In genomic region chr19:57849162-57849665, GRCh38 we compare ENCODE assay signal across 8 cellular contexts. TPM values are rescaled to one million over a fixed set of nuclear protein-coding genes. Genes with fewer than 3 reads are reported as not detected.
A peak's percentile ranks its signal among the peaks of the same experiment; 100 is the strongest.
DNase-seq lines count a peak whose midpoint lies in the region; ATAC-seq, FAIRE-seq and TF ChIP-seq lines count a peak whose summit lies in the region.
"Not testable (repeated sequence)": the region's sequence is repeated elsewhere in the genome, so short reads cannot be mapped to it uniquely, and the experiment has no call there.

No MANE protein-coding gene starts in this region.

- H3K27ac Mint-ChIP-seq in H9 (peak overlapping the region; percentile 95; a peak in 6 of 7 replicates), T-helper 17 cell (peak overlapping the region; percentile 98)

- not testable (repeated sequence) for H3K14ac ChIP-seq in H9 (ENCODE audit: insufficient read depth, low read length)

- H3K27me3 ChIP-seq in H9 (ENCODE audit: insufficient read depth, low read length); K562 (ENCODE audit: control insufficient read depth in 2 of 2, insufficient read depth in 2 of 2, low read length in 2 of 2); hepatocyte; neuron (ENCODE audit: insufficient read depth, low read length): not testable (repeated sequence)

- not testable (repeated sequence) for H3K23me2 ChIP-seq in H9 (ENCODE audit: insufficient read length, low read depth, low read length, poor library complexity, severe bottlenecking)

- ATAC-seq in GM18502 (IDR thresholded peaks at IDR 0.05; ENCODE audit: poor library complexity, unreplicated experiment) (peak; percentile 24), HG03521 (IDR thresholded peaks at IDR 0.05; ENCODE audit: unreplicated experiment) (peak; percentile 26), K562 (peak; percentile 60)
- not testable (repeated sequence) for ATAC-seq in T-helper 17 cell

- H3K23ac ChIP-seq in H9 (ENCODE audit: insufficient read length, low read depth, low read length), result not testable (repeated sequence)

- peak; percentile 60 for DNase-seq in H9
- not testable (repeated sequence) for DNase-seq in T-helper 17 cell; K562 (ENCODE audit: extremely low read depth in 1 of 4, low spot score in 3 of 4); hepatocyte (ENCODE audit: low spot score); urothelium cell line (ENCODE audit: low spot score)

- WGBS in H9 (ENCODE audit: extremely low coverage, insufficient read length, low lambda C conversion rate), result no CpG with 5 or more reads among the region's 2 CpGs
- 19% methylated on average over 2 of the region's 2 CpGs for WGBS in K562 (ENCODE audit: insufficient coverage, low coverage, missing lambda C conversion rate)
- 93% methylated on average over 2 of the region's 2 CpGs for WGBS in hepatocyte (ENCODE audit: low lambda C conversion rate, missing lambda C conversion rate)

- H2BK20ac ChIP-seq in H9 (ENCODE audit: low read depth, low read length, poor library complexity, severe bottlenecking), result not testable (repeated sequence)

- not testable (repeated sequence) for FAIRE-seq in K562 (lab: Jason Lieb, UNC)
- peak; percentile 9 for FAIRE-seq in urothelium cell line (lab: Jason Lieb, UNC)

- TF ChIP-seq EP300 in K562 (IDR thresholded peaks at IDR 0.05; ENCODE audit: low read length), result not testable (repeated sequence)

- not testable (repeated sequence) for H3K9ac ChIP-seq in H9 (ENCODE audit: extremely low read depth, insufficient read length, low read length)
- H3K9ac ChIP-seq in K562 (ENCODE audit: insufficient read depth in 1 of 2, low read depth in 2 of 2, low read length in 2 of 2), result peak overlapping the region; percentile 86 to 99; a peak in 2 of 4 replicates

- not testable (repeated sequence) for H2BK12ac ChIP-seq in H9 (ENCODE audit: insufficient read length, low read depth, low read length)

- not testable (repeated sequence) for H3K79me1 ChIP-seq in H9 (ENCODE audit: insufficient read depth, low read depth, low read length, poor library complexity, severe bottlenecking)

- H3K36me3 ChIP-seq in K562 (ENCODE audit: control insufficient read depth, insufficient read depth, low read length) (peaks cover 46% of the 10 kb centered on the region; the same call in 2 of the 3 replicates), neuron (ENCODE audit: insufficient read depth, low read length) (peaks cover 26% of the 10 kb centered on the region)
- not testable (repeated sequence) for H3K36me3 ChIP-seq in hepatocyte (replicated peaks; ENCODE audit: insufficient read depth, low read depth)

- H2BK15ac ChIP-seq in H9 (ENCODE audit: low read depth, low read length), result not testable (repeated sequence)

- not testable (repeated sequence) for H3K27ac ChIP-seq in H9 (ENCODE audit: insufficient read length, low read depth, low read length)
- H3K27ac ChIP-seq in K562 (ENCODE audit: extremely low read depth, low read depth, low read length) (peak overlapping the region; percentile 86; the same call in 2 of the 3 replicates), hepatocyte (peak overlapping the region; percentile 97)

- not testable (repeated sequence) for H3K9me2 ChIP-seq in hepatocyte (replicated peaks; ENCODE audit: insufficient read depth)

- TF ChIP-seq POLR2A in K562 (conservative IDR thresholded peaks at IDR 0.05), result not testable (repeated sequence)

- H3K4me1 Mint-ChIP-seq in H9, result peaks cover 18 to 21% of the 10 kb centered on the region in 2 experiments
- peaks cover 20% of the 10 kb centered on the region for H3K4me1 Mint-ChIP-seq in T-helper 17 cell

- in situ Hi-C loops in K562 (cut with MboI), result not testable (repeated sequence)

- not testable (repeated sequence) for H3K4ac ChIP-seq in H9 (ENCODE audit: low read depth, low read length)

- H3T11ph ChIP-seq in H9 (ENCODE audit: low read length), result not testable (repeated sequence)

- H3K4me3 Mint-ChIP-seq in H9 (peak overlapping the region; percentile 83 to 94), T-helper 17 cell (peak overlapping the region; percentile 94)

- H3K9me3 ChIP-seq in H9 (ENCODE audit: control insufficient read depth, low read depth, low read length); T-helper 17 cell (ENCODE audit: control insufficient read depth, low read length, poor library complexity, severe bottlenecking); K562 (replicated peaks; ENCODE audit: control insufficient read depth, insufficient read depth, low read depth, low read length); hepatocyte (ENCODE audit: low read depth); neuron (ENCODE audit: low read length): not testable (repeated sequence)

- intact Hi-C loops in K562 (cut with micrococcal nuclease), result not testable (repeated sequence)

- peaks cover 28 to 38% (median 35%) of the 10 kb centered on the region in 3 experiments for H3K36me3 Mint-ChIP-seq in H9 (ENCODE audit: insufficient read depth in 1 of 3, low read depth in 3 of 3)
- H3K36me3 Mint-ChIP-seq in T-helper 17 cell (ENCODE audit: low read depth), result not testable (repeated sequence)

- not testable (repeated sequence) for H3K4me1 ChIP-seq in H9 (ENCODE audit: insufficient read depth, low read length); K562 (replicated peaks in 1 of 2; ENCODE audit: control insufficient read depth in 2 of 2, insufficient read depth in 2 of 2, low read length in 2 of 2)
- H3K4me1 ChIP-seq in hepatocyte (ENCODE audit: insufficient read depth), result peaks cover 20% of the 10 kb centered on the region
- peaks cover 17% of the 10 kb centered on the region for H3K4me1 ChIP-seq in neuron (ENCODE audit: insufficient read depth, low read length)

- not testable (repeated sequence) for H3K18ac ChIP-seq in H9 (ENCODE audit: insufficient read length, low read depth, low read length)

- TF ChIP-seq RAD21 in K562 (CRISPR knock-in tag; conservative IDR thresholded peaks at IDR 0.05 in 1 of 2, IDR thresholded peaks at IDR 0.05 in 1 of 2), result not testable (repeated sequence)

- CTCF ChIA-PET in K562 (lab: Yijun Ruan, JAX; ENCODE audit: low intra/inter-chr PET ratio), result not testable (repeated sequence)

- H2BK5ac ChIP-seq in H9 (ENCODE audit: insufficient read length, low read length), result not testable (repeated sequence)

- not testable (repeated sequence) for H3K9me3 Mint-ChIP-seq in H9

- not testable (repeated sequence) for H3K56ac ChIP-seq in H9 (ENCODE audit: insufficient read length, low read depth, low read length)

- BruUV-seq in K562 (replicated peaks; lab: Mats Ljungman, UMichigan), result not testable (repeated sequence)

- TF ChIP-seq CTCF in H9 (conservative IDR thresholded peaks at IDR 0.05); K562 (IDR thresholded peaks at IDR 0.05 in 2 of 3, conservative IDR thresholded peaks at IDR 0.05 in 1 of 3; ENCODE audit: insufficient read depth in 2 of 3, low read depth in 1 of 3, low read length in 3 of 3); hepatocyte (IDR thresholded peaks at IDR 0.05; ENCODE audit: poor library complexity): not testable (repeated sequence)

- H3K4me2 ChIP-seq in H9 (ENCODE audit: insufficient read depth, insufficient read length, low read length), result peak overlapping the region; percentile 80
- peak overlapping the region; percentile 92 for H3K4me2 ChIP-seq in K562 (ENCODE audit: insufficient read depth, low read length)
- H3K4me2 ChIP-seq in hepatocyte, result peak overlapping the region; percentile 87

- H4K8ac ChIP-seq in H9 (replicated peaks; ENCODE audit: insufficient read length, low read depth, low read length), result not testable (repeated sequence)

- H4K20me1 ChIP-seq in H9 (ENCODE audit: control insufficient read depth, insufficient read depth, insufficient read length); K562 (replicated peaks; ENCODE audit: control insufficient read depth, insufficient read depth, low read length): not testable (repeated sequence)
- H4K20me1 ChIP-seq in hepatocyte (ENCODE audit: insufficient read depth, poor library complexity, severe bottlenecking), result peaks cover 11% of the 10 kb centered on the region

- peak overlapping the region; percentile 73 for H3K4me3 ChIP-seq in K562
- H3K4me3 ChIP-seq in hepatocyte, result not testable (repeated sequence)
- H3K4me3 ChIP-seq in neuron (ENCODE audit: low read length), result peak overlapping the region; percentile 80

- H4K91ac ChIP-seq in H9 (ENCODE audit: insufficient read length, low read depth, low read length), result not testable (repeated sequence)

- not testable (repeated sequence) for H3K9me1 ChIP-seq in K562 (ENCODE audit: control insufficient read depth, insufficient read depth, low read length)

- not testable (repeated sequence) for H3K79me2 ChIP-seq in H9 (ENCODE audit: insufficient read depth, low read length)
- H3K79me2 ChIP-seq in K562 (ENCODE audit: control insufficient read depth, insufficient read depth, low read length), result peaks cover 57% of the 10 kb centered on the region
- H3K79me2 ChIP-seq in hepatocyte, result peaks cover 80% of the 10 kb centered on the region

- not testable (repeated sequence) for H3K27me3 Mint-ChIP-seq in H9 (ENCODE audit: low read depth); T-helper 17 cell

- not testable (repeated sequence) for H2BK120ac ChIP-seq in H9 (ENCODE audit: low read depth, low read length, poor library complexity, severe bottlenecking)

- not testable (repeated sequence) for H4K5ac ChIP-seq in H9 (ENCODE audit: insufficient read length, low read depth, low read length)

- H2AK5ac ChIP-seq in H9 (ENCODE audit: insufficient read length, low read length), result not testable (repeated sequence)

- POLR2A ChIA-PET in K562 (lab: Yijun Ruan, JAX), result interaction anchor here (0.6 to 1.2 kb wide), 4 partner anchors 20 to 527 kb away, joined by 3 to 9 read pairs (median 4); no protein-coding TSS in a partner anchor

- not testable (repeated sequence) for H2AFZ ChIP-seq in H9 (ENCODE audit: low read length); hepatocyte; neuron (ENCODE audit: low read depth, low read length)
- H2AFZ ChIP-seq in K562 (ENCODE audit: low read depth, low read length), result peak overlapping the region; percentile 44

RNA-seq across cellular contexts. Expression of gene ZNF587, which starts 0.4 kb away (rescaled TPM):
- total RNA-seq in H9 (2021) (37.5 and 40.0 TPM in 2 replicates), T-helper 17 cell (10 to 100 TPM; 44.1 to 50.4 TPM), K562 (2014; rRNA removed) (9.8 and 13.0 TPM in 2 replicates), K562 (2014; rRNA removed; fragmentation: Illumina TruSeq; extraction: Trizol) (42.0 and 47.5 TPM in 2 replicates), K562 (2015; rRNA removed; fragmentation: Illumina TruSeq; extraction: Trizol) (31.8 and 32.5 TPM in 2 replicates), K562 (2021) (33.9 and 35.1 TPM in 2 replicates), hepatocyte (36.8 and 60.5 TPM in 2 replicates)
- total RNA-seq in K562 (2011; cell fraction: chromatin; rRNA removed; ENCODE audit: low replicate concordance), result 121 and 215 TPM in 2 replicates
- total RNA-seq in K562 (2011; cell fraction: nucleolus; rRNA removed), result 71.4 and 81.6 TPM in 2 replicates
- 111 and 192 TPM in 2 replicates for total RNA-seq in K562 (2011; cell fraction: nucleoplasm; rRNA removed)
- polyA plus RNA-seq in K562 (2011; rRNA removed) (30.2 and 41.7 TPM in 2 replicates), K562 (2014; fragmentation: Illumina TruSeq; extraction: Trizol) (24.4 and 24.9 TPM in 2 replicates), K562 (2014; fragmentation: Nextera tagmentation; extraction: Ambion mirVana) (1 to 10 TPM; 3.2 to 3.6 TPM), K562 (2014; rRNA removed) (22.7 and 28.7 TPM in 2 replicates), hepatocyte (8.8 and 11.5 TPM in 2 replicates)
- polyA plus RNA-seq in K562 (2011; cell fraction: cytosol; rRNA removed), result 15.4 and 26.5 TPM in 2 replicates
- polyA plus RNA-seq in K562 (2011; cell fraction: nucleus; rRNA removed), result 48.4 and 64.5 TPM in 2 replicates
- 14.0 and 22.1 TPM in 2 replicates for polyA plus RNA-seq in K562 (2012)
- polyA minus RNA-seq in K562 (2011; rRNA and poly(A)+ RNA removed), result 47.5 and 57.6 TPM in 2 replicates
- 33.0 and 33.9 TPM in 2 replicates for polyA minus RNA-seq in K562 (2011; cell fraction: cytosol; rRNA and poly(A)+ RNA removed)
- polyA minus RNA-seq in K562 (2011; cell fraction: nucleus; rRNA and poly(A)+ RNA removed), result 12.4 and 31.0 TPM in 2 replicates

RNA-seq across cellular contexts. Expression of gene ZNF587B, which starts 19.1 kb away (rescaled TPM):
- total RNA-seq in H9 (2021), result 41.8 and 45.2 TPM in 2 replicates
- total RNA-seq in T-helper 17 cell, result 10 to 100 TPM; 19.0 to 23.3 TPM
- total RNA-seq in K562 (2011; cell fraction: chromatin; rRNA removed; ENCODE audit: low replicate concordance), result 74.5 and 127 TPM in 2 replicates
- 50.5 and 52.2 TPM in 2 replicates for total RNA-seq in K562 (2011; cell fraction: nucleolus; rRNA removed)
- 90.6 and 144 TPM in 2 replicates for total RNA-seq in K562 (2011; cell fraction: nucleoplasm; rRNA removed)
- 24.7 and 28.9 TPM in 2 replicates for total RNA-seq in K562 (2014; rRNA removed)
- total RNA-seq in K562 (2014; rRNA removed; fragmentation: Illumina TruSeq; extraction: Trizol), result 37.5 and 43.1 TPM in 2 replicates
- total RNA-seq in K562 (2015; rRNA removed; fragmentation: Illumina TruSeq; extraction: Trizol), result 37.0 and 37.1 TPM in 2 replicates
- total RNA-seq in K562 (2021), result 23.2 and 28.6 TPM in 2 replicates
- polyA plus RNA-seq in K562 (2011; rRNA removed), result 14.4 and 17.9 TPM in 2 replicates
- polyA plus RNA-seq in K562 (2011; cell fraction: cytosol; rRNA removed), result 5.0 and 8.1 TPM in 2 replicates
- polyA plus RNA-seq in K562 (2011; cell fraction: nucleus; rRNA removed), result 21.1 and 24.4 TPM in 2 replicates
- 8.0 and 9.2 TPM in 2 replicates for polyA plus RNA-seq in K562 (2012)
- polyA plus RNA-seq in K562 (2014; fragmentation: Illumina TruSeq; extraction: Trizol), result 14.3 and 17.1 TPM in 2 replicates
- polyA plus RNA-seq in K562 (2014; fragmentation: Nextera tagmentation; extraction: Ambion mirVana), result 1 to 10 TPM; 7.4 to 8.8 TPM
- 14.2 and 20.8 TPM in 2 replicates for polyA plus RNA-seq in K562 (2014; rRNA removed)
- 45.7 and 51.1 TPM in 2 replicates for polyA minus RNA-seq in K562 (2011; rRNA and poly(A)+ RNA removed)
- 9.9 and 22.2 TPM in 2 replicates for polyA minus RNA-seq in K562 (2011; cell fraction: cytosol; rRNA and poly(A)+ RNA removed)
- polyA minus RNA-seq in K562 (2011; cell fraction: nucleus; rRNA and poly(A)+ RNA removed), result 13.6 and 21.4 TPM in 2 replicates
- 13.9 and 16.8 TPM in 2 replicates for total RNA-seq in hepatocyte
- 1.8 and 6.4 TPM in 2 replicates for polyA plus RNA-seq in hepatocyte

RNA-seq across cellular contexts. Expression of gene ZNF552, which starts 34.5 kb away (rescaled TPM):
- total RNA-seq in H9 (2021), result 9.2 and 11.3 TPM in 2 replicates
- 10 to 100 TPM; 11.8 to 12.8 TPM for total RNA-seq in T-helper 17 cell
- 30.9 and 41.2 TPM in 2 replicates for total RNA-seq in K562 (2011; cell fraction: chromatin; rRNA removed; ENCODE audit: low replicate concordance)
- 27.5 and 37.2 TPM in 2 replicates for total RNA-seq in K562 (2011; cell fraction: nucleolus; rRNA removed)
- 32.6 and 36.0 TPM in 2 replicates for total RNA-seq in K562 (2011; cell fraction: nucleoplasm; rRNA removed)
- 7.3 and 8.1 TPM in 2 replicates for total RNA-seq in K562 (2014; rRNA removed)
- total RNA-seq in K562 (2014; rRNA removed; fragmentation: Illumina TruSeq; extraction: Trizol), result 11.4 and 13.2 TPM in 2 replicates
- total RNA-seq in K562 (2015; rRNA removed; fragmentation: Illumina TruSeq; extraction: Trizol), result 12.4 and 13.3 TPM in 2 replicates
- 7.1 and 7.2 TPM in 2 replicates for total RNA-seq in K562 (2021)
- polyA plus RNA-seq in K562 (2011; rRNA removed), result 6.7 and 8.9 TPM in 2 replicates
- 3.9 and 7.4 TPM in 2 replicates for polyA plus RNA-seq in K562 (2011; cell fraction: cytosol; rRNA removed)
- polyA plus RNA-seq in K562 (2011; cell fraction: nucleus; rRNA removed), result 11.1 and 14.8 TPM in 2 replicates
- polyA plus RNA-seq in K562 (2012), result 5.9 and 6.0 TPM in 2 replicates
- 9.8 and 11.2 TPM in 2 replicates for polyA plus RNA-seq in K562 (2014; fragmentation: Illumina TruSeq; extraction: Trizol)
- 1 to 10 TPM; 4.4 to 8.5 TPM for polyA plus RNA-seq in K562 (2014; fragmentation: Nextera tagmentation; extraction: Ambion mirVana)
- 8.1 and 8.5 TPM in 2 replicates for polyA plus RNA-seq in K562 (2014; rRNA removed)
- polyA minus RNA-seq in K562 (2011; rRNA and poly(A)+ RNA removed), result 10.5 and 11.7 TPM in 2 replicates
- 2.8 and 4.8 TPM in 2 replicates for polyA minus RNA-seq in K562 (2011; cell fraction: cytosol; rRNA and poly(A)+ RNA removed)
- 12.3 and 16.7 TPM in 2 replicates for polyA minus RNA-seq in K562 (2011; cell fraction: nucleus; rRNA and poly(A)+ RNA removed)
- 25.9 and 26.7 TPM in 2 replicates for total RNA-seq in hepatocyte
- 12.9 and 13.7 TPM in 2 replicates for polyA plus RNA-seq in hepatocyte

RNA-seq across cellular contexts. Expression of gene ZNF814, which starts 39.6 kb away (rescaled TPM):
- total RNA-seq in H9 (2021), result 98.7 and 103 TPM in 2 replicates
- 10 to 100 TPM; 23.4 to 37.1 TPM for total RNA-seq in T-helper 17 cell
- total RNA-seq in K562 (2011; cell fraction: chromatin; rRNA removed; ENCODE audit: low replicate concordance), result 29.0 and 39.0 TPM in 2 replicates
- total RNA-seq in K562 (2011; cell fraction: nucleolus; rRNA removed), result 21.2 and 21.8 TPM in 2 replicates
- total RNA-seq in K562 (2011; cell fraction: nucleoplasm; rRNA removed), result 38.9 and 50.6 TPM in 2 replicates
- 1.2 and 1.9 TPM in 2 replicates for total RNA-seq in K562 (2014; rRNA removed)
- total RNA-seq in K562 (2014; rRNA removed; fragmentation: Illumina TruSeq; extraction: Trizol), result 2.6 and 3.3 TPM in 2 replicates
- 1.7 and 2.6 TPM in 2 replicates for total RNA-seq in K562 (2015; rRNA removed; fragmentation: Illumina TruSeq; extraction: Trizol)
- total RNA-seq in K562 (2021), result 3.0 and 3.1 TPM in 2 replicates
- 3.2 and 3.5 TPM in 2 replicates for polyA plus RNA-seq in K562 (2011; rRNA removed)
- 1.1 and 1.5 TPM in 2 replicates for polyA plus RNA-seq in K562 (2011; cell fraction: cytosol; rRNA removed)
- 5.1 and 5.8 TPM in 2 replicates for polyA plus RNA-seq in K562 (2011; cell fraction: nucleus; rRNA removed)
- polyA plus RNA-seq in K562 (2012), result 2.1 and 3.9 TPM in 2 replicates
- 0.42 and 0.73 TPM in 2 replicates for polyA plus RNA-seq in K562 (2014; fragmentation: Illumina TruSeq; extraction: Trizol)
- 1 to 10 TPM; 1.4 to 1.5 TPM for polyA plus RNA-seq in K562 (2014; fragmentation: Nextera tagmentation; extraction: Ambion mirVana)
- polyA plus RNA-seq in K562 (2014; rRNA removed), result 1.5 and 1.7 TPM in 2 replicates
- 7.8 and 8.0 TPM in 2 replicates for polyA minus RNA-seq in K562 (2011; rRNA and poly(A)+ RNA removed)
- polyA minus RNA-seq in K562 (2011; cell fraction: cytosol; rRNA and poly(A)+ RNA removed), result 2.3 and 5.2 TPM in 2 replicates
- 5.3 and 7.1 TPM in 2 replicates for polyA minus RNA-seq in K562 (2011; cell fraction: nucleus; rRNA and poly(A)+ RNA removed)
- total RNA-seq in hepatocyte, result 11.4 and 16.1 TPM in 2 replicates
- 19.2 and 40.0 TPM in 2 replicates for polyA plus RNA-seq in hepatocyte
